Comparison of ENCODE assay signal across 1 cellular context in the genomic region with DNA sequence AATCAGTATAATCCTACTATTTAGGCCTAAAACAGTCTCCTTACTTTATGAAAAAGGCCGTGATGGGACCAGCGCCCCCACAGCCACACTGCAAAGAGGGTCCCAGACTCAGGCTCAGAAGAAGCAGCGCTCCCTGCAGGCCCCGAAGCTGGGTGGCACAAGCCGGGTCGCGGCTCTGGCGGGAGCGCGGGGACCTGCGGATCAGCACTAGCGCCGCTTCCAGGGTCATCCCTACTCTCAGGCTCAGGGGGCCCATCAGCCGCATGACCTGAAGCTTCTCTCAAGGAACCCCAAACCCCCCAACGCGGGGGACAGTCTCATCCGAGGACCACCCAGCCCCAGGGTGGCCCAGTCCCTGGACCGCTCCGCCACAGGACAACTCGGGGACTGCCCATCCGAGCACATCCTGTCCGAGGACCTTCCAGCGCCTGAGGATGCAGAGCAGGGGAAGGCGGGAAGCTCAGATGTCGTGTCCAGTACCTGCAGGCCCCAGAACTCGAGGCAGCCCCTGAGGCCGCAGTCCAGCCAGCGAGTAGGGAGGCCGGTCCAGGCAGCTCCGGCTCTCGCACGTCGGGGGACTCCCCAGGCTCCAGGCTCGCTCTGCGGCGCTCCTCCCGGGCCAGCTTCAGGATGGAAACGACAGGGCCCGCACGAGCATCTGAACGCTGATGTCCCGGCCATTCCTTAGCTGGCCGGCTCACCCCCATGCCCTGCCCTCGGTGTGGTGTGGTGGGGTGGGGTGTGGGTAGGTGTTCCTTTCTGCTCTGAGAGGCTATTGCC.
TF ChIP-seq lines count a peak whose summit lies in the region.

No MANE protein-coding gene starts in this region.

TF ChIP-seq in H1, 55 proteins besides CTCF, POLR2A, EP300 and RAD21:
- TF ChIP-seq RBBP5 (IDR thresholded peaks at IDR 0.05; ENCODE audit: borderline replicate concordance, low read depth, low read length), result no peak
- TF ChIP-seq, protein P1, sequence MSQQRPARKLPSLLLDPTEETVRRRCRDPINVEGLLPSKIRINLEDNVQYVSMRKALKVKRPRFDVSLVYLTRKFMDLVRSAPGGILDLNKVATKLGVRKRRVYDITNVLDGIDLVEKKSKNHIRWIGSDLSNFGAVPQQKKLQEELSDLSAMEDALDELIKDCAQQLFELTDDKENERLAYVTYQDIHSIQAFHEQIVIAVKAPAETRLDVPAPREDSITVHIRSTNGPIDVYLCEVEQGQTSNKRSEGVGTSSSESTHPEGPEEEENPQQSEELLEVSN (IDR thresholded peaks at IDR 0.05), result peak; percentile 49; the same call in 1 of the 2 replicates
- TF ChIP-seq SIN3A (conservative IDR thresholded peaks at IDR 0.05 in 1 of 2, IDR thresholded peaks at IDR 0.05 in 1 of 2; ENCODE audit: low read depth in 1 of 2, low read length in 2 of 2), result no peak
